Comparison of ENCODE assay signal across 7 cellular contexts in the genomic region with DNA sequence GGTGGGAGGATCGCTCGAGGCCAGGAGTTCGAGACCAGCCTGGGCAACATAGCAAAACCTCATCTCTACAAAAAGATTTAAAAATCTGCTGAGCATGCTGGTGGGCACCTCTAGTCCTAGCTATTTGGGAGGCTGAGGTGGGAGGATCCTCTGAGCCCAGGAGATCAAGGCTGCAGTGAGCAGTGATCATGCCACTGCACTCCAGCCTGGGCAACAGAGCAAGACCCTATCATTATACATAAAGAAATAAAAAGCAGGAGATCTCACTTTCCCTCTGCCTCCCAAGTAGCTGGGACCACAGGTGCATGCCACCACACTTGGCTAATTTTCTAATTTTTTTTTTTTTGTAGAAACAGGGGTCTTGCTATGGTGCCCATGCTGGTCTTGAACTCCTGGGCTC. TPM values are rescaled to one million over a fixed set of nuclear protein-coding genes. Genes with fewer than 3 reads are reported as not detected.
DNase-seq lines count a peak whose midpoint lies in the region; FAIRE-seq and TF ChIP-seq lines count a peak whose summit lies in the region.
"Not testable (repeated sequence)": the region's sequence is repeated elsewhere in the genome, so short reads cannot be mapped to it uniquely, and the experiment has no call there.

No MANE protein-coding gene starts in this region.

- H3K4me1 Mint-ChIP-seq in astrocyte (ENCODE audit: low read depth, unreplicated experiment) (peaks cover 47% of the 10 kb centered on the region), neural progenitor cell (peaks cover 19% of the 10 kb centered on the region)

- not testable (repeated sequence) for H2BK15ac ChIP-seq in mesenchymal stem cell (ENCODE audit: low read depth, poor library complexity, severe bottlenecking)

- not testable (repeated sequence) for DNase-seq in astrocyte (ENCODE audit: low read depth); esophagus muscularis mucosa (ENCODE audit: extremely low spot score); mesenchymal stem cell; neural progenitor cell (ENCODE audit: low spot score); sigmoid colon; smooth muscle cell (lab: John Stamatoyannopoulos, UW; ENCODE audit: unreplicated experiment)

- not testable (repeated sequence) for H2BK120ac ChIP-seq in mesenchymal stem cell (ENCODE audit: low read depth, low read length)

- H3K9me3 ChIP-seq in HEK293 (ENCODE audit: control insufficient read depth, insufficient read depth, low read depth, low read length); astrocyte (ENCODE audit: insufficient read depth, low read depth, low read length); esophagus muscularis mucosa; mesenchymal stem cell (ENCODE audit: control insufficient read depth, low read length); neural progenitor cell (ENCODE audit: low read depth); sigmoid colon; smooth muscle cell (replicated peaks; ENCODE audit: low read depth): not testable (repeated sequence)

- not testable (repeated sequence) for H3K9me3 Mint-ChIP-seq in astrocyte (ENCODE audit: unreplicated experiment); neural progenitor cell

- CTCF ChIA-PET in HEK293 (lab: Yijun Ruan, JAX) = interaction anchor here (1.1 kb wide), 2 partner anchors 8 to 16 kb away, joined by 3 to 5 read pairs; no protein-coding TSS in a partner anchor

- H3K79me1 ChIP-seq in mesenchymal stem cell (replicated peaks; ENCODE audit: low read length, poor library complexity, severe bottlenecking) = peaks cover 11% of the 10 kb centered on the region

- not testable (repeated sequence) for H3K9ac ChIP-seq in astrocyte (ENCODE audit: low read length); neural progenitor cell; smooth muscle cell (ENCODE audit: low read depth)
- H3K9ac ChIP-seq in mesenchymal stem cell (ENCODE audit: low read length) = peak overlapping the region; percentile 2

- not testable (repeated sequence) for H3K18ac ChIP-seq in mesenchymal stem cell (ENCODE audit: low read depth in 1 of 2, low read length in 2 of 2)

- not testable (repeated sequence) for H3K27me3 Mint-ChIP-seq in astrocyte (ENCODE audit: low read depth, unreplicated experiment); neural progenitor cell (ENCODE audit: insufficient read depth, low read depth)

- H4K20me1 ChIP-seq in astrocyte (ENCODE audit: insufficient read depth, low read length) = peaks cover 93% of the 10 kb centered on the region
- H4K20me1 ChIP-seq in neural progenitor cell (ENCODE audit: low read depth) = peaks cover 36% of the 10 kb centered on the region
- peaks cover 99% of the 10 kb centered on the region for H4K20me1 ChIP-seq in smooth muscle cell (ENCODE audit: low read depth)

- H3K27ac Mint-ChIP-seq in astrocyte (ENCODE audit: unreplicated experiment) = peak overlapping the region; percentile 84
- H3K27ac Mint-ChIP-seq in neural progenitor cell = peak overlapping the region; percentile 63

- H3K27me3 ChIP-seq in astrocyte (ENCODE audit: insufficient read depth, low read length); esophagus muscularis mucosa; mesenchymal stem cell (ENCODE audit: control insufficient read depth in 1 of 2, insufficient read depth in 1 of 2, low read length in 2 of 2); neural progenitor cell; sigmoid colon; smooth muscle cell (ENCODE audit: low read depth): not testable (repeated sequence)

- POLR2A ChIA-PET in HEK293 (lab: Yijun Ruan, JAX) = interaction anchor here (1.1 to 2.3 kb wide), 4 partner anchors 10 to 14 kb away, joined by 4 to 10 read pairs (median 6); no protein-coding TSS in a partner anchor

- TF ChIP-seq CTCF in HEK293 (tag by site-specific recombination; IDR thresholded peaks at IDR 0.05); astrocyte (IDR thresholded peaks at IDR 0.05; ENCODE audit: insufficient read depth, low read depth, low read length); esophagus muscularis mucosa (IDR thresholded peaks at IDR 0.05); neural progenitor cell (IDR thresholded peaks at IDR 0.05); sigmoid colon (IDR thresholded peaks at IDR 0.05); smooth muscle cell (IDR thresholded peaks at IDR 0.05; ENCODE audit: borderline replicate concordance, insufficient read depth, poor library complexity, severe bottlenecking): not testable (repeated sequence)

- H3K36me3 Mint-ChIP-seq in astrocyte (ENCODE audit: low read depth, unreplicated experiment) (peaks cover 35% of the 10 kb centered on the region), neural progenitor cell (peaks cover 30% of the 10 kb centered on the region)

- H3K27ac ChIP-seq in HEK293 (ENCODE audit: extremely low read depth, low read depth, low read length); astrocyte (ENCODE audit: low read depth, low read length); mesenchymal stem cell (ENCODE audit: low read length, poor library complexity, severe bottlenecking); neural progenitor cell: not testable (repeated sequence)
- H3K27ac ChIP-seq in esophagus muscularis mucosa (replicated peaks in 1 of 4) (peak overlapping the region; percentile 93 to 96 (median 95)), sigmoid colon (peak overlapping the region; percentile 95 to 99 (median 96)), smooth muscle cell (ENCODE audit: low read depth) (peak overlapping the region; percentile 16)

- intact Hi-C loops in esophagus muscularis mucosa (cut with DNase I); sigmoid colon (cut with DNase I): not testable (repeated sequence)

- H3K4me1 ChIP-seq in HEK293 (ENCODE audit: control insufficient read depth, insufficient read depth, low read length); neural progenitor cell; smooth muscle cell (ENCODE audit: low read depth): not testable (repeated sequence)
- peaks cover 52% of the 10 kb centered on the region for H3K4me1 ChIP-seq in astrocyte (ENCODE audit: insufficient read depth, low read length)
- peaks cover 0 to 99% (median 92%) of the 10 kb centered on the region in 4 donors for H3K4me1 ChIP-seq in esophagus muscularis mucosa
- H3K4me1 ChIP-seq in mesenchymal stem cell (ENCODE audit: control insufficient read depth, insufficient read depth, low read depth, low read length) = peaks cover 74% of the 10 kb centered on the region
- peaks cover 0 to 96% (median 85%) of the 10 kb centered on the region in 4 donors for H3K4me1 ChIP-seq in sigmoid colon

- H3K14ac ChIP-seq in mesenchymal stem cell (ENCODE audit: low read length in 2 of 2) = not testable (repeated sequence)

- not testable (repeated sequence) for H2AK5ac ChIP-seq in mesenchymal stem cell (ENCODE audit: low read length, severe bottlenecking)

- H3K4me3 Mint-ChIP-seq in astrocyte (ENCODE audit: unreplicated experiment) = peak overlapping the region; percentile 60
- H3K4me3 Mint-ChIP-seq in neural progenitor cell = not testable (repeated sequence)

- not testable (repeated sequence) for H3K23ac ChIP-seq in mesenchymal stem cell (ENCODE audit: low read length in 2 of 2)

- H2AFZ ChIP-seq in astrocyte (ENCODE audit: low read depth, low read length); mesenchymal stem cell (ENCODE audit: low read depth, low read length); neural progenitor cell (replicated peaks); smooth muscle cell (ENCODE audit: low read depth): not testable (repeated sequence)

- FAIRE-seq in astrocyte (lab: Jason Lieb, UNC) = not testable (repeated sequence)

- H3K79me2 ChIP-seq in astrocyte (ENCODE audit: insufficient read depth, low read length) = peaks cover 59% of the 10 kb centered on the region
- H3K79me2 ChIP-seq in neural progenitor cell (ENCODE audit: low read depth) = not testable (repeated sequence)
- H3K79me2 ChIP-seq in smooth muscle cell (ENCODE audit: low read depth) = peaks cover 15% of the 10 kb centered on the region

- not testable (repeated sequence) for H2BK12ac ChIP-seq in mesenchymal stem cell (ENCODE audit: low read length in 2 of 2)

- not testable (repeated sequence) for H3K4ac ChIP-seq in mesenchymal stem cell (ENCODE audit: low read depth in 1 of 2, low read length in 2 of 2)

- H4K8ac ChIP-seq in mesenchymal stem cell (ENCODE audit: low read length) = not testable (repeated sequence)

- not testable (repeated sequence) for H2BK5ac ChIP-seq in mesenchymal stem cell (ENCODE audit: low read depth, low read length, poor library complexity, severe bottlenecking)

- not testable (repeated sequence) for H3K4me2 ChIP-seq in astrocyte (ENCODE audit: low read length); mesenchymal stem cell (ENCODE audit: low read length, poor library complexity, severe bottlenecking); neural progenitor cell; smooth muscle cell

- H4K91ac ChIP-seq in mesenchymal stem cell (ENCODE audit: low read length) = not testable (repeated sequence)

- TF ChIP-seq POLR2A in esophagus muscularis mucosa (IDR thresholded peaks at IDR 0.05; ENCODE audit: low read depth); sigmoid colon (IDR thresholded peaks at IDR 0.05): not testable (repeated sequence)

- H3K4me3 ChIP-seq in HEK293 (ENCODE audit: low read depth, low read length); astrocyte (ENCODE audit: insufficient read depth, low read depth, low read length); esophagus muscularis mucosa; mesenchymal stem cell (ENCODE audit: insufficient read depth in 1 of 2, low read depth in 1 of 2, low read length in 2 of 2); neural progenitor cell; sigmoid colon; smooth muscle cell: not testable (repeated sequence)

- H3K36me3 ChIP-seq in HEK293 (ENCODE audit: control insufficient read depth in 2 of 2, insufficient read depth in 1 of 2, low read length in 2 of 2) (peaks cover 16 to 71% of the 10 kb centered on the region in 2 experiments; a peak in 2 of 3 replicates), astrocyte (ENCODE audit: insufficient read depth, low read length) (peaks cover 41% of the 10 kb centered on the region), esophagus muscularis mucosa (peaks cover 57 to 91% (median 84%) of the 10 kb centered on the region in 4 donors), mesenchymal stem cell (ENCODE audit: control insufficient read depth in 1 of 2, insufficient read depth in 2 of 2, low read depth in 1 of 2, low read length in 2 of 2) (peaks cover 83 to 98% of the 10 kb centered on the region in 2 experiments), sigmoid colon (peaks cover 46 to 88% (median 64%) of the 10 kb centered on the region in 4 donors)
- not testable (repeated sequence) for H3K36me3 ChIP-seq in neural progenitor cell; smooth muscle cell (ENCODE audit: low read depth)

- not testable (repeated sequence) for TF ChIP-seq EP300 in esophagus muscularis mucosa (IDR thresholded peaks at IDR 0.05); sigmoid colon (IDR thresholded peaks at IDR 0.05)

- 93% methylated on average over 3 of the region's 3 CpGs for WGBS in esophagus muscularis mucosa
- WGBS in mesenchymal stem cell = 100% methylated on average over 2 of the region's 3 CpGs
- WGBS in sigmoid colon, 2 donors = 97 to 98% methylated on average over 3 of the region's 3 CpGs
- 94% methylated on average over 3 of the region's 3 CpGs for WGBS in smooth muscle cell (ENCODE audit: low lambda C conversion rate)

- H3F3A ChIP-seq in neural progenitor cell (ENCODE audit: low read depth) = not testable (repeated sequence)
- peaks cover 46% of the 10 kb centered on the region for H3F3A ChIP-seq in smooth muscle cell (ENCODE audit: low read depth)

RNA-seq across cellular contexts. Expression of a gene that starts 11.7 kb away (rescaled TPM):
- total RNA-seq in astrocyte (590 and 591 TPM in 2 replicates), esophagus muscularis mucosa (1,000 to 10,000 TPM in 1 of 4 donors, 100 to 1,000 TPM in 3; 316 to 1,085 (median 575) TPM), neural progenitor cell (ENCODE audit: low replicate concordance) (38.7 and 208 TPM in 2 replicates), sigmoid colon (100 to 1,000 TPM; 274 to 923 (median 482) TPM), smooth muscle cell (172 and 235 TPM in 2 replicates)
- polyA plus RNA-seq in mesenchymal stem cell (2013, experiment 1 of 2) = 221 TPM
- 213 TPM for polyA plus RNA-seq in mesenchymal stem cell (2013, experiment 2 of 2)
- polyA plus RNA-seq in sigmoid colon (10 to 100 TPM in 2 of 3 donors, 1 to 10 TPM in 1; 7.2 to 58.5 (median 14.4) TPM), smooth muscle cell (511 and 635 TPM in 2 replicates)

RNA-seq across cellular contexts. Expression of a gene that starts 12.3 kb away (rescaled TPM):
- 350 and 371 TPM in 2 replicates for total RNA-seq in astrocyte
- 100 to 1,000 TPM in 3 of 4 donors, 10 to 100 TPM in 1; 92.2 to 160 (median 130) TPM for total RNA-seq in esophagus muscularis mucosa
- polyA plus RNA-seq in mesenchymal stem cell (2013, experiment 1 of 2) = 149 TPM
- 150 TPM for polyA plus RNA-seq in mesenchymal stem cell (2013, experiment 2 of 2)
- total RNA-seq in neural progenitor cell (ENCODE audit: low replicate concordance) = 113 and 338 TPM in 2 replicates
- 10 to 100 TPM; 54.8 to 100.0 (median 82.3) TPM for total RNA-seq in sigmoid colon
- 10 to 100 TPM in 2 of 3 donors, 1 to 10 TPM in 1; 6.0 to 22.2 (median 16.9) TPM for polyA plus RNA-seq in sigmoid colon
- total RNA-seq in smooth muscle cell = 116 and 121 TPM in 2 replicates
- 194 and 202 TPM in 2 replicates for polyA plus RNA-seq in smooth muscle cell

RNA-seq across cellular contexts. Expression of a gene that starts 23.9 kb away (rescaled TPM):
- total RNA-seq in astrocyte (15.6 and 16.3 TPM in 2 replicates), esophagus muscularis mucosa (10 to 100 TPM in 1 of 4 donors, 1 to 10 TPM in 3; 6.7 to 15.2 (median 7.5) TPM), neural progenitor cell (ENCODE audit: low replicate concordance) (0.54 and 0.93 TPM in 2 replicates), sigmoid colon (1 to 10 TPM; 4.6 to 8.0 (median 6.5) TPM), smooth muscle cell (0.58 and 1.5 TPM in 2 replicates)
- 1.3 TPM for polyA plus RNA-seq in mesenchymal stem cell (2013, experiment 1 of 2)
- polyA plus RNA-seq in mesenchymal stem cell (2013, experiment 2 of 2) = 1.4 TPM
- polyA plus RNA-seq in sigmoid colon (10 to 100 TPM in 1 of 3 donors, 1 to 10 TPM in 2; 3.0 to 20.2 (median 7.2) TPM), smooth muscle cell (1.4 and 3.5 TPM in 2 replicates)

RNA-seq across cellular contexts. Expression of a gene that starts 31.0 kb away (rescaled TPM):
- total RNA-seq in astrocyte = 92.5 and 99.5 TPM in 2 replicates
- 10 to 100 TPM; 58.1 to 92.1 (median 66.0) TPM for total RNA-seq in esophagus muscularis mucosa
- 45.5 TPM for polyA plus RNA-seq in mesenchymal stem cell (2013, experiment 1 of 2)
- 41.7 TPM for polyA plus RNA-seq in mesenchymal stem cell (2013, experiment 2 of 2)
- total RNA-seq in neural progenitor cell (ENCODE audit: low replicate concordance) = 60.7 and 118 TPM in 2 replicates
- 10 to 100 TPM; 47.8 to 55.1 (median 51.6) TPM for total RNA-seq in sigmoid colon
- polyA plus RNA-seq in sigmoid colon = 10 to 100 TPM; 69.7 to 78.4 (median 72.6) TPM
- 77.2 and 90.0 TPM in 2 replicates for total RNA-seq in smooth muscle cell
- polyA plus RNA-seq in smooth muscle cell = 72.5 and 80.4 TPM in 2 replicates

RNA-seq across cellular contexts. Expression of a gene that starts 39.1 kb away (rescaled TPM):
- 9.9 TPM in 2 replicates for total RNA-seq in astrocyte
- total RNA-seq in esophagus muscularis mucosa = 1 to 10 TPM in 2 of 4 donors, under 1 TPM in 2; 0.42 to 2.5 (median 1.6) TPM
- 8.6 TPM for polyA plus RNA-seq in mesenchymal stem cell (2013, experiment 1 of 2)
- 7.8 TPM for polyA plus RNA-seq in mesenchymal stem cell (2013, experiment 2 of 2)
- total RNA-seq in neural progenitor cell (ENCODE audit: low replicate concordance) = 4.5 and 31.7 TPM in 2 replicates
- 1 to 10 TPM in 3 of 4 donors, under 1 TPM in 1; 0.82 to 2.5 (median 1.7) TPM for total RNA-seq in sigmoid colon
- polyA plus RNA-seq in sigmoid colon = 1 to 10 TPM in 1 of 3 donors, not detected in 2; 3.7 TPM
- total RNA-seq in smooth muscle cell = 6.5 and 6.7 TPM in 2 replicates
- 31.9 and 33.6 TPM in 2 replicates for polyA plus RNA-seq in smooth muscle cell
